8 cellular contexts compared by ENCODE assay signal in genomic region chr20:54103067-54103761, GRCh38. TPM values are rescaled to one million over a fixed set of nuclear protein-coding genes. Genes with fewer than 3 reads are reported as not detected.
DNase-seq lines count a peak whose midpoint lies in the region; ATAC-seq and TF ChIP-seq lines count a peak whose summit lies in the region.

No MANE protein-coding gene starts in this region.

- no peaks in the 10 kb centered on the region for H3K36me3 ChIP-seq in BJ (ENCODE audit: control insufficient read depth, insufficient read depth, low read length)
- no peaks in the 10 kb centered on the region for H3K36me3 ChIP-seq in NT2/D1 (ENCODE audit: insufficient read depth, insufficient read length, low read length)
- H3K36me3 ChIP-seq in thyroid gland, result no peaks in the 10 kb centered on the region

- DNase-seq in BJ (ENCODE audit: low read depth), result no peak
- peak; percentile 43 for DNase-seq in NT2/D1 (ENCODE audit: low read depth, low spot score)
- DNase-seq in activated T-cell treated with anti-CD3 and anti-CD28 coated beads for 4 hours, result peak; percentile 64
- peak; percentile 70 for DNase-seq in fibroblast of peridontal ligament (ENCODE audit: extremely low read depth)
- peak in 41 of 56 donors; percentile 1 to 69 (median 14) for DNase-seq in nucleus accumbens (lab: John Stamatoyannopoulos, UW)
- DNase-seq in thyroid gland, result peak; percentile 80 to 88

- H3K27me3 ChIP-seq in BJ (ENCODE audit: control insufficient read depth, insufficient read depth, low read length) (no peaks in the 10 kb centered on the region; the same call in 1 of the 2 replicates), NT2/D1 (ENCODE audit: insufficient read depth, insufficient read length) (no peaks in the 10 kb centered on the region), thyroid gland (no peaks in the 10 kb centered on the region)

- POLR2A ChIA-PET in BJ (lab: Charles Lee), result no interaction called here

- H3K4me3 ChIP-seq in BJ (ENCODE audit: low read depth, low read length), result no peak overlapping the region
- H3K4me3 ChIP-seq in NT2/D1 (ENCODE audit: insufficient read length, low read depth), result no peak overlapping the region
- H3K4me3 ChIP-seq in thyroid gland (replicated peaks in 1 of 3), result no peak overlapping the region

- ATAC-seq in GM18868 (IDR thresholded peaks at IDR 0.05; ENCODE audit: unreplicated experiment) (peak; percentile 93), HG03103 (IDR thresholded peaks at IDR 0.05; ENCODE audit: low read depth, unreplicated experiment) (peak; percentile 73)

- H3K9me3 ChIP-seq in NT2/D1 (ENCODE audit: insufficient read depth, low read length) (no peaks in the 10 kb centered on the region), thyroid gland (no peaks in the 10 kb centered on the region)

- CTCF ChIA-PET in BJ (lab: Yijun Ruan, JAX), result interaction anchor here (0.7 to 19.0 kb wide), 23 partner anchors 10 to 544 kb away, joined by 3 to 544 read pairs (median 4); partner anchors contain the start of gene PFDN4

- no peak for TF ChIP-seq POLR2A in thyroid gland (IDR thresholded peaks at IDR 0.05)

- intact Hi-C loops in thyroid gland (cut with DNase I), result no loop called here

- TF ChIP-seq CTCF in BJ (IDR thresholded peaks at IDR 0.05; ENCODE audit: insufficient read depth, low read depth, low read length), result peak; percentile 93
- TF ChIP-seq CTCF in thyroid gland (IDR thresholded peaks at IDR 0.05), result peak; percentile 66 to 94 (median 78)

- 40% methylated on average over 11 of the region's 11 CpGs for WGBS in thyroid gland, 2 donors

- no peak overlapping the region for H3K27ac ChIP-seq in thyroid gland

- no peaks in the 10 kb centered on the region for H3K4me1 ChIP-seq in NT2/D1 (ENCODE audit: insufficient read depth, insufficient read length)
- H3K4me1 ChIP-seq in thyroid gland, result no peaks in the 10 kb centered on the region

- H3K9ac ChIP-seq in NT2/D1 (ENCODE audit: insufficient read length, low read depth), result no peak overlapping the region

RNA-seq across cellular contexts. Expression of gene BCAS1, which starts 32.8 kb away (rescaled TPM):
- polyA plus RNA-seq in BJ (2011; rRNA removed), result not detected in 2 replicates
- polyA minus RNA-seq in BJ (2011; rRNA and poly(A)+ RNA removed), result not detected in 2 replicates
- total RNA-seq in thyroid gland, result under 1 TPM in 1 of 4 donors, not detected in 3; 0.11 TPM
